In genomic region chr15:71802770-71803169, GRCh38 we compare ENCODE assay signal across 7 cellular contexts.
DNase-seq lines count a peak whose midpoint lies in the region; ATAC-seq and TF ChIP-seq lines count a peak whose summit lies in the region.

No MANE protein-coding gene starts in this region.

- no peak overlapping the region for H3K4me3 ChIP-seq in choroid plexus epithelial cell (ENCODE audit: low read depth, low read length)
- H3K4me3 ChIP-seq in retinal pigment epithelial cell (ENCODE audit: low read length), result no peak overlapping the region

- peak; percentile 5 for DNase-seq in NOMO-1 treated with DMSO at 0.1 percent for 48 hours (lab: John Stamatoyannopoulos, UW; ENCODE audit: unreplicated experiment)
- DNase-seq in choroid plexus epithelial cell (ENCODE audit: low read depth), result no peak
- DNase-seq in retinal pigment epithelial cell (ENCODE audit: low read depth), result no peak
- no peak for DNase-seq in LoVo (ENCODE audit: low spot score)

- peak; percentile 71 for TF ChIP-seq CTCF in GM12872 (IDR thresholded peaks at IDR 0.05; ENCODE audit: insufficient read depth, low read depth, low read length)
- TF ChIP-seq CTCF in choroid plexus epithelial cell (conservative IDR thresholded peaks at IDR 0.05; ENCODE audit: low read depth, low read length), result peak; percentile 56
- TF ChIP-seq CTCF in retinal pigment epithelial cell (conservative IDR thresholded peaks at IDR 0.05; ENCODE audit: low read depth, low read length), result peak; percentile 40

- ATAC-seq in GM21528 (IDR thresholded peaks at IDR 0.05; ENCODE audit: low FRiP score, unreplicated experiment) (no peak), HG03469 (IDR thresholded peaks at IDR 0.05; ENCODE audit: unreplicated experiment) (no peak)
